ENCODE assay signal across 1 cellular context in the genomic region with DNA sequence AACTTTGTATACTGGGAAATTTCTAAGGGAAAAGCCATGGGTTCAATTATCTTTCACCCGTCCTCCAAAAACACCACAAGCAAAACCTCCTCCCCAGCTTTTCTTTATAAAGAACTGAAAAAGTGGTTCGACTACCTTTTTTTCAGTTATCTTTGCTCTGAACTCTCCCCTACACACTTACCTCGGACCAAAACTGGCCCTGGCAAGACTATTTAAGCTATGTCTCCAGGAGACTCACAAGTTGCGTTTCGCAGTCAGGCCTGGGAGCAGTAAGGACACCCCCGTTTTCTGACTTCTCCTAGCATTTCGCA.
TF ChIP-seq lines count a peak whose summit lies in the region.

No MANE protein-coding gene starts in this region.

TF ChIP-seq in GM12878, 131 proteins besides CTCF, POLR2A, EP300 and RAD21 (continued from another document):
- TF ChIP-seq, protein P1, sequence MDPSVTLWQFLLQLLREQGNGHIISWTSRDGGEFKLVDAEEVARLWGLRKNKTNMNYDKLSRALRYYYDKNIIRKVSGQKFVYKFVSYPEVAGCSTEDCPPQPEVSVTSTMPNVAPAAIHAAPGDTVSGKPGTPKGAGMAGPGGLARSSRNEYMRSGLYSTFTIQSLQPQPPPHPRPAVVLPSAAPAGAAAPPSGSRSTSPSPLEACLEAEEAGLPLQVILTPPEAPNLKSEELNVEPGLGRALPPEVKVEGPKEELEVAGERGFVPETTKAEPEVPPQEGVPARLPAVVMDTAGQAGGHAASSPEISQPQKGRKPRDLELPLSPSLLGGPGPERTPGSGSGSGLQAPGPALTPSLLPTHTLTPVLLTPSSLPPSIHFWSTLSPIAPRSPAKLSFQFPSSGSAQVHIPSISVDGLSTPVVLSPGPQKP (IDR thresholded peaks at IDR 0.05; ENCODE audit: low read depth, low read length) = no peak
- no peak for TF ChIP-seq IRF4 (IDR thresholded peaks at IDR 0.05; ENCODE audit: low read depth, low read length)
- TF ChIP-seq MYC (IDR thresholded peaks at IDR 0.05; ENCODE audit: insufficient read depth, insufficient read length, insufficient replicate concordance, low read length, severe bottlenecking) = no peak
- TF ChIP-seq, protein P2, sequence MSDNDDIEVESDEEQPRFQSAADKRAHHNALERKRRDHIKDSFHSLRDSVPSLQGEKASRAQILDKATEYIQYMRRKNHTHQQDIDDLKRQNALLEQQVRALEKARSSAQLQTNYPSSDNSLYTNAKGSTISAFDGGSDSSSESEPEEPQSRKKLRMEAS (IDR thresholded peaks at IDR 0.05; ENCODE audit: low read depth, low read length) = no peak
- TF ChIP-seq, protein P3, sequence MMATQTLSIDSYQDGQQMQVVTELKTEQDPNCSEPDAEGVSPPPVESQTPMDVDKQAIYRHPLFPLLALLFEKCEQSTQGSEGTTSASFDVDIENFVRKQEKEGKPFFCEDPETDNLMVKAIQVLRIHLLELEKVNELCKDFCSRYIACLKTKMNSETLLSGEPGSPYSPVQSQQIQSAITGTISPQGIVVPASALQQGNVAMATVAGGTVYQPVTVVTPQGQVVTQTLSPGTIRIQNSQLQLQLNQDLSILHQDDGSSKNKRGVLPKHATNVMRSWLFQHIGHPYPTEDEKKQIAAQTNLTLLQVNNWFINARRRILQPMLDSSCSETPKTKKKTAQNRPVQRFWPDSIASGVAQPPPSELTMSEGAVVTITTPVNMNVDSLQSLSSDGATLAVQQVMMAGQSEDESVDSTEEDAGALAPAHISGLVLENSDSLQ (IDR thresholded peaks at IDR 0.05) = no peak
- no peak for TF ChIP-seq RFX5 (IDR thresholded peaks at IDR 0.05; ENCODE audit: low read depth, low read length)
- TF ChIP-seq SIN3A (IDR thresholded peaks at IDR 0.05; ENCODE audit: low read depth, low read length) = no peak
- no peak for TF ChIP-seq KAT2A (conservative IDR thresholded peaks at IDR 0.05; ENCODE audit: control insufficient read depth, low read depth, low read length)
- TF ChIP-seq GATAD2B (conservative IDR thresholded peaks at IDR 0.05; ENCODE audit: low read depth) = no peak
- TF ChIP-seq SIX5 (IDR thresholded peaks at IDR 0.05; ENCODE audit: low read depth, low read length, severe bottlenecking) = no peak
TF ChIP-seq in GM12878: peak in this region for 0.
